ENCODE assay signal across 2 cellular contexts in the genomic region with DNA sequence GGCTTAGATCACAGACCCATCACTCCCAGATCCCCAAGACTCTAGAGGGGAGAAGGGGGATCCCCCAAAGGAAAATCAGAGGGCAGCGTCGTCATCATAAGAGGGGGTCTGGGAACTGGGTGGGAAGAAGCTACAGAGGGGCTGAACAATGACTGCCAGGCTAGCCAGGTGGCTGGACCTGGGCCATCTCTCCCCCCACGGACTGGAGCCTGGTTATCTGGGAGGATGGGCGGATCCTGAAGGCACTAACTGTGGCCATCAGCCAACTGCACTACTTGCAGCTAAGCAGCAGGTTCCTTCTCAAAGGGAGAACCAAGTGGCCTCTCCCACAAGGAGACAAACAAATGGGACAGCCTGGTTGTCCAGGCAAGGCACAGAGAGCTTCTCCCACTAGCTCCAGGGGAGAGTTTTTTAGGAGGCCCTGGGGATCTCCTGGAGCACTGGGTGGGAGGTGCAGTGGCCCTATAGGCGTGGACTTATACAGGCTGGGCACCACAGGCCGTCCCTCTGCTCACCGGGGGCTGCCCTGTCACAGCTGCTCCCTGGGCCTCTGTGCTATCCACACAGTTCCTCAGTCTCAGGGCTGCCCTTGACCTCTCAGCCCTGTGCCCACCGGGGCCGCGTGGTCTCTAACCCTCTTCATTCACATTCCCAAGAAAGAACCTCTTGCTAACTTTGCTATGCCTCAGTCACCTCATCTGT.
TF ChIP-seq lines count a peak whose summit lies in the region.

No MANE protein-coding gene starts in this region.

TF ChIP-seq in A549, 52 proteins besides CTCF, POLR2A, EP300 and RAD21:
- TF ChIP-seq CBX8 (IDR thresholded peaks at IDR 0.05) (no peak), TP53 (CRISPR knock-in tag; IDR thresholded peaks at IDR 0.05) (no peak), HOXB5 (CRISPR knock-in tag; IDR thresholded peaks at IDR 0.05) (no peak), PHF8 (IDR thresholded peaks at IDR 0.05; ENCODE audit: borderline replicate concordance, low read depth) (no peak), CHD4 (IDR thresholded peaks at IDR 0.05; ENCODE audit: borderline replicate concordance) (no peak), CEBPB (IDR thresholded peaks at IDR 0.05) (no peak), RNF2 (IDR thresholded peaks at IDR 0.05; ENCODE audit: borderline replicate concordance, low read depth) (no peak), GATA3 (IDR thresholded peaks at IDR 0.05; ENCODE audit: borderline replicate concordance) (no peak), KDM1A (IDR thresholded peaks at IDR 0.05; ENCODE audit: low read depth) (no peak), POLR2AphosphoS2 (conservative IDR thresholded peaks at IDR 0.05; ENCODE audit: low read length) (no peak), ZSCAN20 (CRISPR knock-in tag; IDR thresholded peaks at IDR 0.05) (no peak), RCOR1 (IDR thresholded peaks at IDR 0.05; ENCODE audit: low read depth, low read length) (no peak), MAFK (IDR thresholded peaks at IDR 0.05; ENCODE audit: partially characterized antibody) (no peak), ZFP36 (IDR thresholded peaks at IDR 0.05; ENCODE audit: borderline replicate concordance, partially characterized antibody) (no peak), EHMT2 (IDR thresholded peaks at IDR 0.05; ENCODE audit: low read depth) (no peak)
- TF ChIP-seq, protein P1, sequence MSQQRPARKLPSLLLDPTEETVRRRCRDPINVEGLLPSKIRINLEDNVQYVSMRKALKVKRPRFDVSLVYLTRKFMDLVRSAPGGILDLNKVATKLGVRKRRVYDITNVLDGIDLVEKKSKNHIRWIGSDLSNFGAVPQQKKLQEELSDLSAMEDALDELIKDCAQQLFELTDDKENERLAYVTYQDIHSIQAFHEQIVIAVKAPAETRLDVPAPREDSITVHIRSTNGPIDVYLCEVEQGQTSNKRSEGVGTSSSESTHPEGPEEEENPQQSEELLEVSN (IDR thresholded peaks at IDR 0.05; ENCODE audit: borderline replicate concordance, low read depth): no peak
- TF ChIP-seq, protein P2, sequence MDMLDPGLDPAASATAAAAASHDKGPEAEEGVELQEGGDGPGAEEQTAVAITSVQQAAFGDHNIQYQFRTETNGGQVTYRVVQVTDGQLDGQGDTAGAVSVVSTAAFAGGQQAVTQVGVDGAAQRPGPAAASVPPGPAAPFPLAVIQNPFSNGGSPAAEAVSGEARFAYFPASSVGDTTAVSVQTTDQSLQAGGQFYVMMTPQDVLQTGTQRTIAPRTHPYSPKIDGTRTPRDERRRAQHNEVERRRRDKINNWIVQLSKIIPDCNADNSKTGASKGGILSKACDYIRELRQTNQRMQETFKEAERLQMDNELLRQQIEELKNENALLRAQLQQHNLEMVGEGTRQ (IDR thresholded peaks at IDR 0.05): no peak
- TF ChIP-seq, protein P3, sequence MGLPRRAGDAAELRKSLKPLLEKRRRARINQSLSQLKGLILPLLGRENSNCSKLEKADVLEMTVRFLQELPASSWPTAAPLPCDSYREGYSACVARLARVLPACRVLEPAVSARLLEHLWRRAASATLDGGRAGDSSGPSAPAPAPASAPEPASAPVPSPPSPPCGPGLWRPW (IDR thresholded peaks at IDR 0.05): no peak
- TF ChIP-seq, protein P4, sequence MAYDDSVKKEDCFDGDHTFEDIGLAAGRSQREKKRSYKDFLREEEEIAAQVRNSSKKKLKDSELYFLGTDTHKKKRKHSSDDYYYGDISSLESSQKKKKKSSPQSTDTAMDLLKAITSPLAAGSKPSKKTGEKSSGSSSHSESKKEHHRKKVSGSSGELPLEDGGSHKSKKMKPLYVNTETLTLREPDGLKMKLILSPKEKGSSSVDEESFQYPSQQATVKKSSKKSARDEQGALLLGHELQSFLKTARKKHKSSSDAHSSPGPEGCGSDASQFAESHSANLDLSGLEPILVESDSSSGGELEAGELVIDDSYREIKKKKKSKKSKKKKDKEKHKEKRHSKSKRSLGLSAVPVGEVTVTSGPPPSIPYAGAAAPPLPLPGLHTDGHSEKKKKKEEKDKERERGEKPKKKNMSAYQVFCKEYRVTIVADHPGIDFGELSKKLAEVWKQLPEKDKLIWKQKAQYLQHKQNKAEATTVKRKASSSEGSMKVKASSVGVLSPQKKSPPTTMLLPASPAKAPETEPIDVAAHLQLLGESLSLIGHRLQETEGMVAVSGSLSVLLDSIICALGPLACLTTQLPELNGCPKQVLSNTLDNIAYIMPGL (CRISPR knock-in tag; IDR thresholded peaks at IDR 0.05; ENCODE audit: borderline replicate concordance): no peak

TF ChIP-seq in K562, 482 proteins besides CTCF, POLR2A, EP300 and RAD21:
- peak; percentile 73 for TF ChIP-seq NFIC (IDR thresholded peaks at IDR 0.05)
- no peak for TF ChIP-seq HDAC6 (IDR thresholded peaks at IDR 0.05; ENCODE audit: low read depth, low read length)
- 0 out of 2 replicates have a peak, but pooled peaks have one; percentile 12 for TF ChIP-seq BCOR (IDR thresholded peaks at IDR 0.05)
- no peak for TF ChIP-seq TAF15 (IDR thresholded peaks at IDR 0.05; ENCODE audit: low read depth, low read length)
- no peak for TF ChIP-seq ELF2 (CRISPR knock-in tag; IDR thresholded peaks at IDR 0.05)
- no peak for TF ChIP-seq ELF4 (CRISPR knock-in tag; IDR thresholded peaks at IDR 0.05)
- TF ChIP-seq, protein P5, sequence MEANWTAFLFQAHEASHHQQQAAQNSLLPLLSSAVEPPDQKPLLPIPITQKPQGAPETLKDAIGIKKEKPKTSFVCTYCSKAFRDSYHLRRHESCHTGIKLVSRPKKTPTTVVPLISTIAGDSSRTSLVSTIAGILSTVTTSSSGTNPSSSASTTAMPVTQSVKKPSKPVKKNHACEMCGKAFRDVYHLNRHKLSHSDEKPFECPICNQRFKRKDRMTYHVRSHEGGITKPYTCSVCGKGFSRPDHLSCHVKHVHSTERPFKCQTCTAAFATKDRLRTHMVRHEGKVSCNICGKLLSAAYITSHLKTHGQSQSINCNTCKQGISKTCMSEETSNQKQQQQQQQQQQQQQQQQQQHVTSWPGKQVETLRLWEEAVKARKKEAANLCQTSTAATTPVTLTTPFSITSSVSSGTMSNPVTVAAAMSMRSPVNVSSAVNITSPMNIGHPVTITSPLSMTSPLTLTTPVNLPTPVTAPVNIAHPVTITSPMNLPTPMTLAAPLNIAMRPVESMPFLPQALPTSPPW (CRISPR knock-in tag; IDR thresholded peaks at IDR 0.05): peak; percentile 23; the same call in 1 of the 2 replicates
- peak; percentile 29; the same call in 1 of the 2 replicates for TF ChIP-seq CBFA2T3 (IDR thresholded peaks at IDR 0.05)
- TF ChIP-seq, protein P6, sequence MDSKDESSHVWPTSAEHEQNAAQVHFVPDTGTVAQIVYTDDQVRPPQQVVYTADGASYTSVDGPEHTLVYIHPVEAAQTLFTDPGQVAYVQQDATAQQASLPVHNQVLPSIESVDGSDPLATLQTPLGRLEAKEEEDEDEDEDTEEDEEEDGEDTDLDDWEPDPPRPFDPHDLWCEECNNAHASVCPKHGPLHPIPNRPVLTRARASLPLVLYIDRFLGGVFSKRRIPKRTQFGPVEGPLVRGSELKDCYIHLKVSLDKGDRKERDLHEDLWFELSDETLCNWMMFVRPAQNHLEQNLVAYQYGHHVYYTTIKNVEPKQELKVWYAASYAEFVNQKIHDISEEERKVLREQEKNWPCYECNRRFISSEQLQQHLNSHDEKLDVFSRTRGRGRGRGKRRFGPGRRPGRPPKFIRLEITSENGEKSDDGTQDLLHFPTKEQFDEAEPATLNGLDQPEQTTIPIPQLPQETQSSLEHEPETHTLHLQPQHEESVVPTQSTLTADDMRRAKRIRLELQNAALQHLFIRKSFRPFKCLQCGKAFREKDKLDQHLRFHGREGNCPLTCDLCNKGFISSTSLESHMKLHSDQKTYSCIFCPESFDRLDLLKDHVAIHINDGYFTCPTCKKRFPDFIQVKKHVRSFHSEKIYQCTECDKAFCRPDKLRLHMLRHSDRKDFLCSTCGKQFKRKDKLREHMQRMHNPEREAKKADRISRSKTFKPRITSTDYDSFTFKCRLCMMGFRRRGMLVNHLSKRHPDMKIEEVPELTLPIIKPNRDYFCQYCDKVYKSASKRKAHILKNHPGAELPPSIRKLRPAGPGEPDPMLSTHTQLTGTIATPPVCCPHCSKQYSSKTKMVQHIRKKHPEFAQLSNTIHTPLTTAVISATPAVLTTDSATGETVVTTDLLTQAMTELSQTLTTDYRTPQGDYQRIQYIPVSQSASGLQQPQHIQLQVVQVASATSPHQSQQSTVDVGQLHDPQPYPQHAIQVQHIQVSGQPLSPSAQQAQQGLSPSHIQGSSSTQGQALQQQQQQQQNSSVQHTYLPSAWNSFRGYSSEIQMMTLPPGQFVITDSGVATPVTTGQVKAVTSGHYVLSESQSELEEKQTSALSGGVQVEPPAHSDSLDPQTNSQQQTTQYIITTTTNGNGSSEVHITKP (IDR thresholded peaks at IDR 0.05; ENCODE audit: partially characterized antibody): peak; percentile 46
- no peak for TF ChIP-seq ZNF282 (CRISPR knock-in tag; IDR thresholded peaks at IDR 0.05)
- peak; percentile 30; the same call in 1 of the 2 replicates for TF ChIP-seq CTBP1 (IDR thresholded peaks at IDR 0.05; ENCODE audit: borderline replicate concordance)
- TF ChIP-seq ZC3H8 (IDR thresholded peaks at IDR 0.05): no peak
- TF ChIP-seq, protein P7, sequence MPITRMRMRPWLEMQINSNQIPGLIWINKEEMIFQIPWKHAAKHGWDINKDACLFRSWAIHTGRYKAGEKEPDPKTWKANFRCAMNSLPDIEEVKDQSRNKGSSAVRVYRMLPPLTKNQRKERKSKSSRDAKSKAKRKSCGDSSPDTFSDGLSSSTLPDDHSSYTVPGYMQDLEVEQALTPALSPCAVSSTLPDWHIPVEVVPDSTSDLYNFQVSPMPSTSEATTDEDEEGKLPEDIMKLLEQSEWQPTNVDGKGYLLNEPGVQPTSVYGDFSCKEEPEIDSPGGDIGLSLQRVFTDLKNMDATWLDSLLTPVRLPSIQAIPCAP (CRISPR knock-in tag; IDR thresholded peaks at IDR 0.05; ENCODE audit: borderline replicate concordance): no peak
